Comparison of ENCODE assay signal across 1 cellular context in the genomic region with DNA sequence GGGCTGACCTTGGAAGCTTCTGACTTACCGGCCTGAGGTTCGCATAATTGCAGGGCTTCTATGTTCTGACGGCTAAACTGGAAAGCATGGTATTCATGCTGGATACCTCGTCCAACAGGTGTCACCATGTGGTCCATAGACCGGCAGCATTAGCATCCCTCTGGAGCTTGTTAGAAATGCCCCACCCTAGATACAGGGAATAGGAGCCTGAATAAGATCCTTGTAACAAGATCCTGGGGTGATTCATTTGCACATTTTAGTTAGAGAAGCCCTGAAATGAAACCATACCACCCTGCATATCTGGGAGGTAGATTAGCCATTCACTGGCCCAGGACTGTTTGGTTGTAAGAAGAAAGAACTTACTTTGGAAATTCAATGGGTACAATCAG.
TF ChIP-seq lines count a peak whose summit lies in the region.

No MANE protein-coding gene starts in this region.

TF ChIP-seq in SK-N-SH treated with all-trans-retinoic acid at 6 μM for 48 hours, 23 proteins besides CTCF, POLR2A, EP300 and RAD21 (continued from another document):
- TF ChIP-seq, protein P1, sequence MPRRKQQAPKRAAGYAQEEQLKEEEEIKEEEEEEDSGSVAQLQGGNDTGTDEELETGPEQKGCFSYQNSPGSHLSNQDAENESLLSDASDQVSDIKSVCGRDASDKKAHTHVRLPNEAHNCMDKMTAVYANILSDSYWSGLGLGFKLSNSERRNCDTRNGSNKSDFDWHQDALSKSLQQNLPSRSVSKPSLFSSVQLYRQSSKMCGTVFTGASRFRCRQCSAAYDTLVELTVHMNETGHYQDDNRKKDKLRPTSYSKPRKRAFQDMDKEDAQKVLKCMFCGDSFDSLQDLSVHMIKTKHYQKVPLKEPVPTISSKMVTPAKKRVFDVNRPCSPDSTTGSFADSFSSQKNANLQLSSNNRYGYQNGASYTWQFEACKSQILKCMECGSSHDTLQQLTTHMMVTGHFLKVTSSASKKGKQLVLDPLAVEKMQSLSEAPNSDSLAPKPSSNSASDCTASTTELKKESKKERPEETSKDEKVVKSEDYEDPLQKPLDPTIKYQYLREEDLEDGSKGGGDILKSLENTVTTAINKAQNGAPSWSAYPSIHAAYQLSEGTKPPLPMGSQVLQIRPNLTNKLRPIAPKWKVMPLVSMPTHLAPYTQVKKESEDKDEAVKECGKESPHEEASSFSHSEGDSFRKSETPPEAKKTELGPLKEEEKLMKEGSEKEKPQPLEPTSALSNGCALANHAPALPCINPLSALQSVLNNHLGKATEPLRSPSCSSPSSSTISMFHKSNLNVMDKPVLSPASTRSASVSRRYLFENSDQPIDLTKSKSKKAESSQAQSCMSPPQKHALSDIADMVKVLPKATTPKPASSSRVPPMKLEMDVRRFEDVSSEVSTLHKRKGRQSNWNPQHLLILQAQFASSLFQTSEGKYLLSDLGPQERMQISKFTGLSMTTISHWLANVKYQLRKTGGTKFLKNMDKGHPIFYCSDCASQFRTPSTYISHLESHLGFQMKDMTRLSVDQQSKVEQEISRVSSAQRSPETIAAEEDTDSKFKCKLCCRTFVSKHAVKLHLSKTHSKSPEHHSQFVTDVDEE (CRISPR knock-in tag; IDR thresholded peaks at IDR 0.05), result no peak
- TF ChIP-seq TOX (CRISPR knock-in tag; IDR thresholded peaks at IDR 0.05; ENCODE audit: borderline replicate concordance), result no peak
- no peak for TF ChIP-seq PPARA (CRISPR knock-in tag; IDR thresholded peaks at IDR 0.05; ENCODE audit: borderline replicate concordance)
- no peak for TF ChIP-seq SNAI2 (CRISPR knock-in tag; IDR thresholded peaks at IDR 0.05)
- TF ChIP-seq RARB (CRISPR knock-in tag; IDR thresholded peaks at IDR 0.05), result no peak
- no peak for TF ChIP-seq TCF4 (CRISPR knock-in tag; IDR thresholded peaks at IDR 0.05; ENCODE audit: borderline replicate concordance)
